Comparison of ENCODE assay signal across 22 cellular contexts in the genomic region with DNA sequence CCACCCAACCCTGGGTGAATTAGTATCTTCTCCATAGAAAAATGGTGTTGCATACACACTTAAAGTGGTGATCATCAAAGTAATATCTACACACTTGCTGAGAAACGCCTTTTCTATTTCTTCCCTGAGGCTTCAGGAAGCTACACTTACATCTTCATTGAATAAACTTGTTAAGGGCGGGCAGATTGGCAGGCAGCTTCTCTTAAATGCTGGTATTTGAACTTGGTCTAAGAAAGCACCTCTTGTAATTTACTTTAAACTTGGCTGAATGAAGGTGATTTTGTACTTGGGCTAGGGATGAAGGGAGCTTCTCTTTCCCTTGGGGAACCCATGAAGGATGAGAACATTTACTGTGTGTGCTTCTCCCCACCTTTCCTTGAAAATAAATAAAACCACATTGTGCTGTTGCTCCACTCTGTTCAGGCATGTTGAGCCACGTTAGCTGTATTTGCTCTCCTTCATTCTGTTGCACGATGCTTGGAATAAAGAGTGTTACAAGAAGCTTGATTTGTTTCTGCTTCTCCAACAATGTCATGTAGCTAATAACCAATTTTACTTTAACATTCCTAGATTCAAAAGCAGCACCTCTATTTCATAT.
"Had no signal": no experiment of that assay in that cellular context is flagged by ENCODE, and none has a peak within 500 bp of the region (broad histone marks: within the 10 kb centered on the region; RNA-seq: fewer than 3 reads in every experiment).

No MANE protein-coding gene starts in this region.

- H3K27ac ChIP-seq: esophagus muscularis mucosa, gastroesophageal sphincter, thoracic aorta, upper lobe of left lung had no signal

- H3K27me3 ChIP-seq: esophagus muscularis mucosa, gastroesophageal sphincter, upper lobe of left lung had no signal

- ATAC-seq: gastroesophageal sphincter, left cardiac atrium, mucosa of descending colon had no signal

- H3K36me3 ChIP-seq: esophagus muscularis mucosa, gastroesophageal sphincter, thoracic aorta, upper lobe of left lung had no signal

- DNase-seq: activated B cell treated with CpG ODN at 0.5 μM for 24 hours; activated CD4-positive, alpha-beta T cell treated with anti-CD3 and anti-CD28 coated beads for 4 hours; activated CD4-positive, alpha-beta T cell treated with anti-CD3 and anti-CD28 coated beads, Interleukin-2, amount 50 U/mL, for 48 hours; activated naive CD4-positive, alpha-beta T cell treated with Interleukin-2 at 50 U/mL for 16 hours; activated naive CD8-positive, alpha-beta T cell treated with anti-CD3 and anti-CD28 coated beads, Interleukin-2, amount 10 ng/mL, durations not matched to agents 7 days and 5 days; activated T-cell treated with anti-CD3 and anti-CD28 coated beads, Interleukin-2, amount 50 U/mL, for 48 hours; amygdala; effector CD4-positive, alpha-beta T cell; head of caudate nucleus; hypothalamus; left cardiac atrium; mesenchymal stem cell; mucosa of descending colon; posterior cingulate gyrus; retina; stimulated activated CD4-positive, alpha-beta T cell treated with anti-CD3 and anti-CD28 coated beads, Interleukin-4, amount 100 ng/mL, for 24 hours; stimulated activated naive CD4-positive, alpha-beta T cell treated with Interleukin-2 at 50 U/mL for 16 hours; T1000; upper lobe of left lung had no signal

- H3K4me3 ChIP-seq: esophagus muscularis mucosa, gastroesophageal sphincter, mucosa of descending colon, thoracic aorta, upper lobe of left lung had no signal

- H3K4me1 ChIP-seq: esophagus muscularis mucosa, gastroesophageal sphincter, upper lobe of left lung had no signal

- H3K9me3 ChIP-seq: esophagus muscularis mucosa, gastroesophageal sphincter, mucosa of descending colon, thoracic aorta, upper lobe of left lung had no signal
